In the genomic region with DNA sequence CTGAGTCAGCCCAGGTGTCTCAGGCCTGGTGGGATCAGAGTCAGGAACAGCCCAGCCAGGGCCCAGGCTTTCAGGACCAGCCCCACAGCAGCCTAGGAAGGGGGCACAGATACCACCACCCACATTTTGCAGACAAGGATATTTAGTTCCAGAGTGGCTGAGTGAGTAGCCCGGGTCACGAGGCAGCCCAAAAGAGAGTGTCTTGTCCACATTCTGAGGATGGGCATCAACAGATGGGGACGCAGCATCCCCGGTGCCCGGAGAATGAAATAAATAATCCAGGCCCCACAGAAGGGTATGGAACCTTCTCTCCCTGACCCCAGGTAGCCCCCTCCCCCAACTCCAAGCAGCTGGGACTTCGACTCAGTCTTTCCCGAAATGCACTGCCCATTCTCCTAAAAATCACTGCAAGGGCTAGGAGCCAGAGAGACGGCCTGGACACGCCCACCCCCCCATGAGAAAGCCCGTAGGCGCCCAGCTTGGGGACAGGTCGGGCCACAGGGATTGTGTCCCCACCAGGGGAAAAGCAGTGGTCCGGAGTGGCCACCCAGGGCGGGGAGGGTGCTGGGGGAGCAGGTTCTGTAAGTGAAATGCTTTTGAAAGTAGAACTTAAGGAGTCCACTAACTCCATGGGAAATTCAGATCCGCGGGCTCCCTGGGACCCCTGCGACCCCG, we compare ENCODE assay signal across 16 cellular contexts. TPM values are rescaled to one million over a fixed set of nuclear protein-coding genes. Genes with fewer than 3 reads are reported as not detected.
A peak's percentile ranks its signal among the peaks of the same experiment; 100 is the strongest.
DNase-seq lines count a peak whose midpoint lies in the region; ATAC-seq and TF ChIP-seq lines count a peak whose summit lies in the region.
"Had no signal": no experiment of that assay in that cellular context is flagged by ENCODE, and none has a peak within 500 bp of the region (broad histone marks: within the 10 kb centered on the region; RNA-seq: fewer than 3 reads in every experiment).

No MANE protein-coding gene starts in this region.

- no peak for TF ChIP-seq RAD21 in neural cell (conservative IDR thresholded peaks at IDR 0.05)

- H3T11ph ChIP-seq in H9 (ENCODE audit: low read length): no peak overlapping the region

- TF ChIP-seq CTCF in Caco-2 (IDR thresholded peaks at IDR 0.05; ENCODE audit: insufficient read depth in 1 of 2, low read depth in 1 of 2, low read length in 1 of 2, severe bottlenecking in 1 of 2, unreplicated experiment in 1 of 2): no peak
- no peak for TF ChIP-seq CTCF in H9 (conservative IDR thresholded peaks at IDR 0.05)
- TF ChIP-seq CTCF in mammary epithelial cell (conservative IDR thresholded peaks at IDR 0.05 in 1 of 2, IDR thresholded peaks at IDR 0.05 in 1 of 2; ENCODE audit: extremely low read depth in 1 of 2, insufficient read depth in 1 of 2, low read depth in 1 of 2, low read length in 2 of 2): no peak
- no peak for TF ChIP-seq CTCF in neural cell (IDR thresholded peaks at IDR 0.05; ENCODE audit: poor library complexity, severe bottlenecking)

- H4K8ac ChIP-seq in H9 (replicated peaks; ENCODE audit: insufficient read length, low read depth, low read length): no peak overlapping the region

- no peak overlapping the region for H3K56ac ChIP-seq in H9 (ENCODE audit: insufficient read length, low read depth, low read length)

- H2AK5ac ChIP-seq in H9 (ENCODE audit: insufficient read length, low read length): no peak overlapping the region

- H3K9ac ChIP-seq in H9 (ENCODE audit: extremely low read depth, insufficient read length, low read length) (no peak overlapping the region), mammary epithelial cell (ENCODE audit: insufficient read depth, low read length) (no peak overlapping the region), neural cell (ENCODE audit: low read length) (no peak overlapping the region)
- H3K9ac ChIP-seq: BLaER1 had no signal

- BruUV-seq in Caco-2 (replicated peaks; lab: Mats Ljungman, UMichigan): no TSS peak
- BruUV-seq in mammary epithelial cell (replicated peaks; lab: Mats Ljungman, UMichigan): no TSS peak

- no peaks in the 10 kb centered on the region for H3K36me3 ChIP-seq in Caco-2 (ENCODE audit: control insufficient read depth, insufficient read depth, low read length)
- H3K36me3 ChIP-seq in mammary epithelial cell (ENCODE audit: insufficient read depth, low read length): no peaks in the 10 kb centered on the region
- H3K36me3 ChIP-seq in neural cell (ENCODE audit: insufficient read depth, low read length): no peaks in the 10 kb centered on the region
- H3K36me3 ChIP-seq in MG63: no peaks in the 10 kb centered on the region
- H3K36me3 ChIP-seq: BLaER1, Peyer's patch had no signal

- H4K91ac ChIP-seq in H9 (ENCODE audit: insufficient read length, low read depth, low read length): no peak overlapping the region

- no peak overlapping the region for H3K14ac ChIP-seq in H9 (ENCODE audit: insufficient read depth, low read length)

- no peak overlapping the region for H2BK120ac ChIP-seq in H9 (ENCODE audit: low read depth, low read length, poor library complexity, severe bottlenecking)

- H3K4me3 ChIP-seq in Caco-2 (ENCODE audit: low read depth, low read length) (peak overlapping the region; percentile 21), mammary epithelial cell (replicated peaks in 1 of 3; ENCODE audit: insufficient read depth in 1 of 3, low read depth in 2 of 3, low read length in 3 of 3) (no peak overlapping the region), neural cell (ENCODE audit: low read length) (peak overlapping the region; percentile 54), MG63 (no peak overlapping the region)
- H3K4me3 ChIP-seq: BLaER1, Peyer's patch had no signal

- POLR2A ChIA-PET in Caco-2 (lab: Charles Lee): no interaction called here

- intact Hi-C loops in Caco-2 (cut with micrococcal nuclease; ENCODE audit: unreplicated experiment): no loop called here
- intact Hi-C loops in mammary epithelial cell (cut with micrococcal nuclease): no loop called here

- H3K79me2 ChIP-seq in H9 (ENCODE audit: insufficient read depth, low read length) (no peaks in the 10 kb centered on the region), mammary epithelial cell (ENCODE audit: insufficient read depth, low read length) (no peaks in the 10 kb centered on the region), neural cell (replicated peaks; ENCODE audit: insufficient read depth, low read length) (no peaks in the 10 kb centered on the region)

- no peak for ATAC-seq in GM18867 (IDR thresholded peaks at IDR 0.05; ENCODE audit: unreplicated experiment)
- ATAC-seq in HG03565 (IDR thresholded peaks at IDR 0.05; ENCODE audit: unreplicated experiment): no peak

- H3K27me3 Mint-ChIP-seq in Caco-2 (ENCODE audit: insufficient read depth, unreplicated experiment) (no peaks in the 10 kb centered on the region), H9 (ENCODE audit: low read depth) (peaks cover 95% of the 10 kb centered on the region)

- H3K79me1 ChIP-seq in H9 (ENCODE audit: insufficient read depth, low read depth, low read length, poor library complexity, severe bottlenecking): no peaks in the 10 kb centered on the region

- no peaks in the 10 kb centered on the region for H3F3A ChIP-seq in neural cell (ENCODE audit: insufficient read depth, low read length, poor library complexity, severe bottlenecking)

- no peaks in the 10 kb centered on the region for H3K9me3 Mint-ChIP-seq in Caco-2 (ENCODE audit: unreplicated experiment)
- H3K9me3 Mint-ChIP-seq in H9: no peaks in the 10 kb centered on the region

- H2BK20ac ChIP-seq in H9 (ENCODE audit: low read depth, low read length, poor library complexity, severe bottlenecking): no peak overlapping the region

- dilution Hi-C loops in mammary epithelial cell (cut with HindIII; ENCODE audit: low sequenced_read_pairs): no loop called here

- peaks cover 5% of the 10 kb centered on the region for H3K23me2 ChIP-seq in H9 (ENCODE audit: insufficient read length, low read depth, low read length, poor library complexity, severe bottlenecking)

- no peak overlapping the region for H2BK5ac ChIP-seq in H9 (ENCODE audit: insufficient read length, low read length)

- CTCF ChIA-PET in Caco-2 (lab: Charles Lee): no interaction called here
- CTCF ChIA-PET in mammary epithelial cell (lab: Charles Lee; ENCODE audit: low non-redundant PET): no interaction called here

- no peaks in the 10 kb centered on the region for H3K27me3 ChIP-seq in Caco-2 (replicated peaks; ENCODE audit: control insufficient read depth, insufficient read depth, low read length)
- H3K27me3 ChIP-seq in H9 (ENCODE audit: insufficient read depth, low read length): peaks cover 87% of the 10 kb centered on the region
- H3K27me3 ChIP-seq in mammary epithelial cell (ENCODE audit: insufficient read depth, low read length): peaks cover 69% of the 10 kb centered on the region
- peaks cover 95% of the 10 kb centered on the region for H3K27me3 ChIP-seq in neural cell (ENCODE audit: insufficient read depth, low read depth, low read length)
- peaks cover 79% of the 10 kb centered on the region for H3K27me3 ChIP-seq in MG63

- no peak for TF ChIP-seq EP300 in neural cell (conservative IDR thresholded peaks at IDR 0.05; ENCODE audit: poor library complexity, severe bottlenecking)

- H3K4me1 Mint-ChIP-seq in Caco-2 (ENCODE audit: low read depth, unreplicated experiment): peaks cover 10% of the 10 kb centered on the region
- peaks cover 11 to 29% of the 10 kb centered on the region in 2 experiments for H3K4me1 Mint-ChIP-seq in H9

- no peak overlapping the region for H3K23ac ChIP-seq in H9 (ENCODE audit: insufficient read length, low read depth, low read length)

- H3K4me2 ChIP-seq in H9 (ENCODE audit: insufficient read depth, insufficient read length, low read length) (peak overlapping the region; percentile 13), mammary epithelial cell (ENCODE audit: insufficient read depth, low read depth, low read length) (peak overlapping the region; percentile 66), neural cell (ENCODE audit: low read length) (no peak overlapping the region)
- H3K4me2 ChIP-seq: BLaER1 had no signal

- in situ Hi-C loops in mammary epithelial cell (cut with MboI; ENCODE audit: low sequenced_read_pairs in 2 of 2): no loop called here

- no peak overlapping the region for H4K5ac ChIP-seq in H9 (ENCODE audit: insufficient read length, low read depth, low read length)

- no peak overlapping the region for H2BK15ac ChIP-seq in H9 (ENCODE audit: low read depth, low read length)

- no peaks in the 10 kb centered on the region for H3K9me3 ChIP-seq in Caco-2
- no peaks in the 10 kb centered on the region for H3K9me3 ChIP-seq in H9 (ENCODE audit: control insufficient read depth, low read depth, low read length)
- no peaks in the 10 kb centered on the region for H3K9me3 ChIP-seq in mammary epithelial cell (replicated peaks; ENCODE audit: insufficient read depth, low read length)
- H3K9me3 ChIP-seq in neural cell (ENCODE audit: low read length): no peaks in the 10 kb centered on the region
- H3K9me3 ChIP-seq in MG63: no peaks in the 10 kb centered on the region
- H3K9me3 ChIP-seq: Peyer's patch had no signal

- H4K20me1 ChIP-seq in H9 (ENCODE audit: control insufficient read depth, insufficient read depth, insufficient read length): no peaks in the 10 kb centered on the region
- H4K20me1 ChIP-seq in mammary epithelial cell (ENCODE audit: insufficient read depth, low read length): peaks cover 9% of the 10 kb centered on the region
- H4K20me1 ChIP-seq in neural cell (ENCODE audit: insufficient read depth): no peaks in the 10 kb centered on the region

- no peak overlapping the region for H3K4ac ChIP-seq in H9 (ENCODE audit: low read depth, low read length)

- peaks cover 17% of the 10 kb centered on the region for H3K4me1 ChIP-seq in Caco-2
- H3K4me1 ChIP-seq in H9 (ENCODE audit: insufficient read depth, low read length): no peaks in the 10 kb centered on the region
- H3K4me1 ChIP-seq in mammary epithelial cell (ENCODE audit: insufficient read depth, low read length): peaks cover 13% of the 10 kb centered on the region

- H3K27ac Mint-ChIP-seq in Caco-2 (ENCODE audit: unreplicated experiment) (no peak overlapping the region), H9 (no peak overlapping the region)

- no peaks in the 10 kb centered on the region for H3K9me2 ChIP-seq in neural cell (ENCODE audit: insufficient read depth, low read length)

- H3K36me3 Mint-ChIP-seq in Caco-2 (ENCODE audit: insufficient read depth, unreplicated experiment) (no peaks in the 10 kb centered on the region), H9 (ENCODE audit: insufficient read depth in 1 of 3, low read depth in 3 of 3) (no peaks in the 10 kb centered on the region)

- H3K4me3 Mint-ChIP-seq in Caco-2 (ENCODE audit: unreplicated experiment) (peak overlapping the region; percentile 59), H9 (peak overlapping the region in 1 of 2 experiments; percentile 54; a peak in 2 of 5 replicates)

- DNase-seq in Caco-2: no peak
- DNase-seq in H9: no peak
- no peak for DNase-seq in mammary epithelial cell
- no peak for DNase-seq in MG63
- DNase-seq: EL, Karpas-422, NCI-H1930, NCI-H2171, NCI-H82, Peyer's patch, SHP77 treated with DMSO at 0.1 percent for 48 hours had no signal

- no CpG with 5 or more reads among the region's 18 CpGs for WGBS in H9 (ENCODE audit: extremely low coverage, insufficient read length, low lambda C conversion rate)
- 100% methylated on average over 5 of the region's 18 CpGs for whole genome bisulfite sequencing in mammary epithelial cell (ENCODE audit: low coverage, missing lambda C conversion rate)

- H3K18ac ChIP-seq in H9 (ENCODE audit: insufficient read length, low read depth, low read length): no peak overlapping the region

- no peak overlapping the region for H2AFZ ChIP-seq in H9 (ENCODE audit: low read length)
- H2AFZ ChIP-seq in mammary epithelial cell (ENCODE audit: low read depth, low read length): no peak overlapping the region
- H2AFZ ChIP-seq in neural cell (ENCODE audit: low read depth, low read length): no peak overlapping the region

- no peak overlapping the region for H2BK12ac ChIP-seq in H9 (ENCODE audit: insufficient read length, low read depth, low read length)

- H3K27ac ChIP-seq in H9 (ENCODE audit: insufficient read length, low read depth, low read length): no peak overlapping the region
- H3K27ac ChIP-seq in mammary epithelial cell (ENCODE audit: insufficient read depth, low read depth, low read length): no peak overlapping the region
- H3K27ac ChIP-seq in neural cell (ENCODE audit: low read length): no peak overlapping the region
- H3K27ac ChIP-seq: BLaER1, Peyer's patch had no signal

RNA-seq across cellular contexts. Expression of a gene that starts 6.9 kb away (rescaled TPM):
- total RNA-seq in Caco-2 (2022) (1.1 and 1.2 TPM in 2 replicates), H9 (2021) (not detected in 2 replicates), mammary epithelial cell (not detected)
- polyA plus RNA-seq in mammary epithelial cell (not detected), neural cell (not detected in 2 replicates)
- polyA minus RNA-seq in mammary epithelial cell (not detected), neural cell (0.23 TPM in 1 of 2 replicates, not detected in the other)
- total RNA-seq in MG63 (2014; rRNA removed; shearing (Covaris generic); ENCODE audit: low replicate concordance): not detected in 2 replicates
- total RNA-seq: Peyer's patch had no signal
- polyA plus RNA-seq: AG04450 had no signal

RNA-seq across cellular contexts. Expression of a gene that starts 47.5 kb away (rescaled TPM):
- total RNA-seq in Caco-2 (2022) (26.9 and 29.6 TPM in 2 replicates), H9 (2021) (25.0 and 25.8 TPM in 2 replicates), mammary epithelial cell (10 to 100 TPM; 14.8 to 21.3 TPM)
- polyA plus RNA-seq in mammary epithelial cell (12.3 TPM), neural cell (20.7 and 25.1 TPM in 2 replicates)
- polyA minus RNA-seq in mammary epithelial cell (22.2 TPM), neural cell (12.7 and 17.8 TPM in 2 replicates)
- 22.7 and 28.2 TPM in 2 replicates for total RNA-seq in MG63 (2014; rRNA removed; shearing (Covaris generic); ENCODE audit: low replicate concordance)

Comparison
In these comparisons a context has a peak if more than half of its experiments do, and no peak if none do; other contexts are left out.
1. H3K4me3 ChIP-seq: peak in Caco-2 (single experiment) and neural cell (single experiment); none in mammary epithelial cell (0 of 3) and MG63 (single experiment).